In genomic region chr12:112939761-112940357, GRCh38 we compare ENCODE assay signal across 9 cellular contexts. TPM values are rescaled to one million over a fixed set of nuclear protein-coding genes. Genes with fewer than 3 reads are reported as not detected.
DNase-seq lines count a peak whose midpoint lies in the region; ATAC-seq and TF ChIP-seq lines count a peak whose summit lies in the region.
"Had no signal": no experiment of that assay in that cellular context is flagged by ENCODE, and none has a peak within 500 bp of the region (broad histone marks: within the 10 kb centered on the region; RNA-seq: fewer than 3 reads in every experiment).

No MANE protein-coding gene starts in this region.

- TF ChIP-seq CTCF in spleen (IDR thresholded peaks at IDR 0.05 in 8 of 11, conservative IDR thresholded peaks at IDR 0.05 in 3 of 11) (no peak), progenitor cell of endocrine pancreas (IDR thresholded peaks at IDR 0.05; ENCODE audit: unreplicated experiment) (no peak)

- CTCF ChIA-PET in activated CD4-positive, alpha-beta T cell treated with anti-CD3 and anti-CD28 coated beads for 36 hours (lab: Charles Lee), result interaction anchor here (1.1 kb wide), 1 partner anchor 39 kb away, joined by 3 read pairs; the partner anchor contains the start of gene OAS2

- H3K27me3 ChIP-seq in spleen (replicated peaks in 1 of 7), result no peaks in the 10 kb centered on the region
- H3K27me3 ChIP-seq: vagina had no signal

- peaks cover 12 to 44% (median 31%) of the 10 kb centered on the region in 6 donors for H3K4me1 ChIP-seq in spleen

- POLR2A ChIA-PET in activated CD4-positive, alpha-beta T cell treated with anti-CD3 and anti-CD28 coated beads for 36 hours (lab: Charles Lee), result no interaction called here

- H3K4me1 Mint-ChIP-seq in activated CD4-positive, alpha-beta T cell treated with anti-CD3 and anti-CD28 coated beads for 36 hours, result peaks cover 34% of the 10 kb centered on the region
- peaks cover 28% of the 10 kb centered on the region for H3K4me1 Mint-ChIP-seq in T-helper 2 cell treated with Interferon-gamma antibody and Interleukin-4, amounts not matched to agents 5 μg/mL and 100 μg/mL, for 36 hours (ENCODE audit: low read depth)
- H3K4me1 Mint-ChIP-seq in progenitor cell of endocrine pancreas (ENCODE audit: low read depth), result peaks cover 4% of the 10 kb centered on the region

- peak overlapping the region; percentile 52 for H3K27ac Mint-ChIP-seq in activated CD4-positive, alpha-beta T cell treated with anti-CD3 and anti-CD28 coated beads for 36 hours
- H3K27ac Mint-ChIP-seq in T-helper 2 cell treated with Interferon-gamma antibody and Interleukin-4, amounts not matched to agents 5 μg/mL and 100 μg/mL, for 36 hours, result peak overlapping the region; percentile 87
- H3K27ac Mint-ChIP-seq in progenitor cell of endocrine pancreas, result no peak overlapping the region

- WGBS in spleen, 5 donors, result 4 to 13% (median 7%) methylated on average over 7 of the region's 7 CpGs

- no peak for TF ChIP-seq POLR2A in spleen (IDR thresholded peaks at IDR 0.05)

- DNase-seq in activated CD4-positive, alpha-beta T cell treated with anti-CD3 and anti-CD28 coated beads for 36 hours, result peak; percentile 30
- no peak for DNase-seq in activated CD4-positive, alpha-beta T cell treated with anti-CD3 and anti-CD28 coated beads for 4 hours
- DNase-seq in T-helper 2 cell treated with Interferon-gamma antibody and Interleukin-4, amounts not matched to agents 5 μg/mL and 100 μg/mL, for 36 hours (ENCODE audit: low spot score), result no peak
- DNase-seq in spleen (no peak), progenitor cell of endocrine pancreas (ENCODE audit: low spot score, unreplicated experiment) (no peak), DMS53 treated with DMSO at 0.1 percent for 48 hours (lab: John Stamatoyannopoulos, UW; ENCODE audit: unreplicated experiment) (no peak)

- H3K27me3 Mint-ChIP-seq in activated CD4-positive, alpha-beta T cell treated with anti-CD3 and anti-CD28 coated beads for 36 hours, result no peaks in the 10 kb centered on the region
- no peaks in the 10 kb centered on the region for H3K27me3 Mint-ChIP-seq in T-helper 2 cell treated with Interferon-gamma antibody and Interleukin-4, amounts not matched to agents 5 μg/mL and 100 μg/mL, for 36 hours (ENCODE audit: low read depth)
- H3K27me3 Mint-ChIP-seq in progenitor cell of endocrine pancreas, result peaks cover 48% of the 10 kb centered on the region

- H3K27ac ChIP-seq in spleen, result peak overlapping the region in 5 of 8 donors; percentile 48 to 90 (median 66)
- H3K27ac ChIP-seq: vagina had no signal

- peaks cover 2% of the 10 kb centered on the region for H3K9me3 Mint-ChIP-seq in activated CD4-positive, alpha-beta T cell treated with anti-CD3 and anti-CD28 coated beads for 36 hours (ENCODE audit: low read depth)
- no peaks in the 10 kb centered on the region for H3K9me3 Mint-ChIP-seq in T-helper 2 cell treated with Interferon-gamma antibody and Interleukin-4, amounts not matched to agents 5 μg/mL and 100 μg/mL, for 36 hours
- peaks cover 3% of the 10 kb centered on the region for H3K9me3 Mint-ChIP-seq in progenitor cell of endocrine pancreas (ENCODE audit: low read depth)

- intact Hi-C loops in activated CD4-positive, alpha-beta T cell treated with anti-CD3 and anti-CD28 coated beads for 36 hours (cut with DNase I, micrococcal nuclease), result loop anchor here in 1 of 2 experiments (2.0 kb wide), 1 partner anchor 33 kb away; the partner anchor contains the start of gene OAS1
- intact Hi-C loops in spleen (cut with DNase I; ENCODE audit: low total_unique reads), result no loop called here

- peaks cover 2% of the 10 kb centered on the region for H3K36me3 Mint-ChIP-seq in activated CD4-positive, alpha-beta T cell treated with anti-CD3 and anti-CD28 coated beads for 36 hours (ENCODE audit: low read depth)
- H3K36me3 Mint-ChIP-seq in T-helper 2 cell treated with Interferon-gamma antibody and Interleukin-4, amounts not matched to agents 5 μg/mL and 100 μg/mL, for 36 hours (ENCODE audit: low read depth), result peaks cover 32% of the 10 kb centered on the region
- H3K36me3 Mint-ChIP-seq in progenitor cell of endocrine pancreas (ENCODE audit: insufficient read depth), result no peaks in the 10 kb centered on the region

- peak overlapping the region in 5 of 8 donors; percentile 63 to 89 (median 73) for H3K4me3 ChIP-seq in spleen

- H3K4me3 Mint-ChIP-seq in activated CD4-positive, alpha-beta T cell treated with anti-CD3 and anti-CD28 coated beads for 36 hours, result peak overlapping the region; percentile 78
- peak overlapping the region; percentile 85 for H3K4me3 Mint-ChIP-seq in T-helper 2 cell treated with Interferon-gamma antibody and Interleukin-4, amounts not matched to agents 5 μg/mL and 100 μg/mL, for 36 hours
- no peak overlapping the region for H3K4me3 Mint-ChIP-seq in progenitor cell of endocrine pancreas (ENCODE audit: low read depth)

- ATAC-seq in activated CD4-positive, alpha-beta T cell treated with anti-CD3 and anti-CD28 coated beads for 36 hours, result peak; percentile 34
- ATAC-seq in HG02610 (IDR thresholded peaks at IDR 0.05; ENCODE audit: unreplicated experiment) (peak; percentile 54), GM21737 (IDR thresholded peaks at IDR 0.05; ENCODE audit: unreplicated experiment) (no peak)

- peaks cover 0 to 39% (median 10%) of the 10 kb centered on the region in 6 donors for H3K36me3 ChIP-seq in spleen

- no peaks in the 10 kb centered on the region for H3K9me3 ChIP-seq in spleen
- H3K9me3 ChIP-seq: vagina had no signal

RNA-seq across cellular contexts. Expression of gene OAS3, which starts 1.6 kb away (rescaled TPM):
- 10 to 100 TPM; 32.1 to 35.3 TPM for total RNA-seq in activated CD4-positive, alpha-beta T cell treated with anti-CD3 and anti-CD28 coated beads for 36 hours
- 10 to 100 TPM; 26.9 to 54.5 (median 37.3) TPM for total RNA-seq in spleen
- 10 to 100 TPM in 1 of 3 donors, 1 to 10 TPM in 2; 5.0 to 14.7 (median 5.5) TPM for polyA plus RNA-seq in spleen
- 1.00 and 1.1 TPM in 2 replicates for total RNA-seq in progenitor cell of endocrine pancreas

RNA-seq across cellular contexts. Expression of gene OAS1, which starts 33.1 kb away (rescaled TPM):
- 10 to 100 TPM; 50.5 to 52.8 TPM for total RNA-seq in activated CD4-positive, alpha-beta T cell treated with anti-CD3 and anti-CD28 coated beads for 36 hours
- 10 to 100 TPM; 43.2 to 68.4 (median 56.7) TPM for total RNA-seq in spleen
- 10 to 100 TPM; 34.7 to 53.8 (median 47.7) TPM for polyA plus RNA-seq in spleen
- 0.38 TPM in 1 of 2 replicates, not detected in the other for total RNA-seq in progenitor cell of endocrine pancreas

RNA-seq across cellular contexts. Expression of gene OAS2, which starts 38.5 kb away (rescaled TPM):
- 100 to 1,000 TPM; 148 to 278 TPM for total RNA-seq in activated CD4-positive, alpha-beta T cell treated with anti-CD3 and anti-CD28 coated beads for 36 hours
- 10 to 100 TPM; 37.9 to 71.4 (median 48.7) TPM for total RNA-seq in spleen
- polyA plus RNA-seq in spleen, result 10 to 100 TPM; 21.0 to 32.1 (median 25.6) TPM
- not detected in 2 replicates for total RNA-seq in progenitor cell of endocrine pancreas

Comparison
In these comparisons a context has a peak if more than half of its experiments do, and no peak if none do; other contexts are left out.
1. RNA of gene OAS3, which starts 1.6 kb away (total RNA-seq): 26.9 to 54.5 TPM in spleen and 32.1 to 35.3 TPM in activated CD4-positive, alpha-beta T cell treated with anti-CD3 and anti-CD28 coated beads for 36 hours; 1.00 to 1.1 TPM in progenitor cell of endocrine pancreas; every median in the first group is over 10 times any median in the second.
2. RNA of gene OAS1, which starts 33.1 kb away (total RNA-seq): 43.2 to 68.4 TPM in spleen and 50.5 to 52.8 TPM in activated CD4-positive, alpha-beta T cell treated with anti-CD3 and anti-CD28 coated beads for 36 hours; 0.38 TPM in progenitor cell of endocrine pancreas; every median in the first group is over 10 times any median in the second.
3. RNA of gene OAS2, which starts 38.5 kb away (total RNA-seq): 148 to 278 TPM in activated CD4-positive, alpha-beta T cell treated with anti-CD3 and anti-CD28 coated beads for 36 hours and 37.9 to 71.4 TPM in spleen; not detected in progenitor cell of endocrine pancreas; every median in the first group is over 10 times any median in the second.